In genomic region chr1:243903904-243904303, GRCh38 we compare ENCODE assay signal across 2 cellular contexts.
A peak's percentile ranks its signal among the peaks of the same experiment; 100 is the strongest.
TF ChIP-seq lines count a peak whose summit lies in the region.

No MANE protein-coding gene starts in this region.

TF ChIP-seq in IMR-90, 13 proteins besides CTCF, POLR2A, EP300 and RAD21:
- TF ChIP-seq RFX5 (IDR thresholded peaks at IDR 0.05; ENCODE audit: low read depth, low read length) (no peak), USF2 (IDR thresholded peaks at IDR 0.05; ENCODE audit: low read depth, low read length) (no peak), ELK1 (IDR thresholded peaks at IDR 0.05; ENCODE audit: borderline replicate concordance, low read depth, low read length) (no peak), CHD1 (IDR thresholded peaks at IDR 0.05; ENCODE audit: low read depth, low read length) (no peak), BHLHE40 (IDR thresholded peaks at IDR 0.05; ENCODE audit: low read depth, low read length) (no peak), MAFK (IDR thresholded peaks at IDR 0.05; ENCODE audit: low read depth, low read length) (no peak), MXI1 (IDR thresholded peaks at IDR 0.05; ENCODE audit: borderline replicate concordance, low read depth, low read length) (no peak), FOS (IDR thresholded peaks at IDR 0.05; ENCODE audit: low read depth, low read length) (no peak), MAZ (IDR thresholded peaks at IDR 0.05; ENCODE audit: borderline replicate concordance, low read depth, low read length) (no peak), NFE2L2 (IDR thresholded peaks at IDR 0.05; ENCODE audit: low read depth, low read length) (no peak), SMC3 (IDR thresholded peaks at IDR 0.05; ENCODE audit: low read depth, low read length) (no peak), CEBPB (IDR thresholded peaks at IDR 0.05; ENCODE audit: low read depth, low read length) (no peak), RCOR1 (IDR thresholded peaks at IDR 0.05; ENCODE audit: insufficient replicate concordance, low read length) (no peak)

TF ChIP-seq in GM12878, 131 proteins besides CTCF, POLR2A, EP300 and RAD21:
- TF ChIP-seq YBX1 (IDR thresholded peaks at IDR 0.05) = no peak
- TF ChIP-seq IRF4 (IDR thresholded peaks at IDR 0.05; ENCODE audit: low read depth, low read length) = no peak
- no peak for TF ChIP-seq SMAD5 (IDR thresholded peaks at IDR 0.05; ENCODE audit: low read depth)
- TF ChIP-seq FOS (IDR thresholded peaks at IDR 0.05; ENCODE audit: borderline replicate concordance, extremely low read depth, insufficient read length) = no peak
- no peak for TF ChIP-seq BCL3 (IDR thresholded peaks at IDR 0.05; ENCODE audit: borderline replicate concordance, insufficient read depth, low read depth, low read length, poor library complexity, severe bottlenecking)
- TF ChIP-seq REST (IDR thresholded peaks at IDR 0.05; ENCODE audit: low read depth, low read length) = peak; percentile 77
- TF ChIP-seq CEBPZ (IDR thresholded peaks at IDR 0.05; ENCODE audit: low read depth, low read length) = no peak
TF ChIP-seq in GM12878: peak in this region for 1.
